In genomic region chr12:105922670-105923102, GRCh38 we compare ENCODE assay signal across 10 cellular contexts.
DNase-seq lines count a peak whose midpoint lies in the region; ATAC-seq, FAIRE-seq and TF ChIP-seq lines count a peak whose summit lies in the region.
"Had no signal": no experiment of that assay in that cellular context is flagged by ENCODE, and none has a peak within 500 bp of the region (broad histone marks: within the 10 kb centered on the region; RNA-seq: fewer than 3 reads in every experiment).

No MANE protein-coding gene starts in this region.

- H3K9ac ChIP-seq in endothelial cell of umbilical vein (replicated peaks; ENCODE audit: extremely low read depth, insufficient read depth, low read length) = no peak overlapping the region

- BruUV-seq in endothelial cell of umbilical vein (replicated peaks; lab: Mats Ljungman, UMichigan) = no TSS peak

- no peak for TF ChIP-seq POLR2A in endothelial cell of umbilical vein (IDR thresholded peaks at IDR 0.05; ENCODE audit: low read depth, low read length)

- TF ChIP-seq CTCF in endothelial cell of umbilical vein (IDR thresholded peaks at IDR 0.05; ENCODE audit: extremely low read depth in 1 of 2, insufficient read depth in 1 of 2, low read depth in 1 of 2, low read length in 2 of 2) = no peak
- no peak for TF ChIP-seq CTCF in psoas muscle (IDR thresholded peaks at IDR 0.05)

- H3K27ac ChIP-seq in endothelial cell of umbilical vein (ENCODE audit: insufficient read depth, low read depth, low read length) (no peak overlapping the region), psoas muscle (peak overlapping the region; percentile 90)

- peaks cover 6% of the 10 kb centered on the region for H3K27me3 Mint-ChIP-seq in activated CD8-positive, alpha-beta memory T cell treated with anti-CD3 and anti-CD28 coated beads, Interleukin-2, amount 10 ng/mL, durations not matched to agents 7 days and 5 days
- H3K27me3 Mint-ChIP-seq: activated CD4-positive, alpha-beta memory T cell treated with anti-CD3 and anti-CD28 coated beads for 36 hours had no signal

- POLR2A ChIA-PET in endothelial cell of umbilical vein (lab: Charles Lee) = no interaction called here

- H3K4me1 Mint-ChIP-seq in activated CD8-positive, alpha-beta memory T cell treated with anti-CD3 and anti-CD28 coated beads, Interleukin-2, amount 10 ng/mL, durations not matched to agents 7 days and 5 days = no peaks in the 10 kb centered on the region

- 65 to 73% (median 69%) methylated on average over 5 of the region's 5 CpGs for WGBS in psoas muscle, 3 donors

- H3K4me3 ChIP-seq in endothelial cell of umbilical vein (replicated peaks in 1 of 3; ENCODE audit: insufficient read depth in 1 of 3, low read depth in 1 of 3, low read length in 3 of 3) (no peak overlapping the region), psoas muscle (peak overlapping the region; percentile 1)

- H3K9me1 ChIP-seq in endothelial cell of umbilical vein (replicated peaks; ENCODE audit: control insufficient read depth, extremely low read depth, insufficient read depth, low read length) = no peaks in the 10 kb centered on the region

- DNase-seq in G401 (ENCODE audit: low spot score) (peak; percentile 87), NCI-H446 (lab: John Stamatoyannopoulos, UW) (peak; percentile 37 to 65), endothelial cell of umbilical vein (ENCODE audit: low read depth, low spot score) (peak; percentile 18), psoas muscle (no peak), sciatic nerve (ENCODE audit: low spot score) (no peak), NCI-H82 (lab: John Stamatoyannopoulos, UW) (no peak), cortex of kidney (lab: John Stamatoyannopoulos, UW) (no peak)
- DNase-seq in activated CD8-positive, alpha-beta memory T cell treated with anti-CD3 and anti-CD28 coated beads, Interleukin-2, amount 10 ng/mL, durations not matched to agents 7 days and 5 days = no peak
- DNase-seq: activated CD4-positive, alpha-beta memory T cell treated with anti-CD3 and anti-CD28 coated beads for 36 hours; GDM1 had no signal

- no peaks in the 10 kb centered on the region for H3K36me3 ChIP-seq in endothelial cell of umbilical vein (ENCODE audit: control insufficient read depth in 2 of 2, extremely low read depth in 1 of 2, insufficient read depth in 2 of 2, low read length in 2 of 2)
- H3K36me3 ChIP-seq in psoas muscle (ENCODE audit: insufficient read depth in 1 of 2, low read depth in 1 of 2) = no peaks in the 10 kb centered on the region

- no peak for FAIRE-seq in endothelial cell of umbilical vein (lab: Jason Lieb, UNC)

- H3K79me2 ChIP-seq in endothelial cell of umbilical vein (ENCODE audit: control insufficient read depth, insufficient read depth, low read length) = no peaks in the 10 kb centered on the region

- dilution Hi-C loops in endothelial cell of umbilical vein (cut with MboI; ENCODE audit: extremely low pct_ligation_motif_present, low sequenced_read_pairs) = no loop called here

- H3K9me3 Mint-ChIP-seq in activated CD8-positive, alpha-beta memory T cell treated with anti-CD3 and anti-CD28 coated beads, Interleukin-2, amount 10 ng/mL, durations not matched to agents 7 days and 5 days (ENCODE audit: low read depth) = no peaks in the 10 kb centered on the region
- H3K9me3 Mint-ChIP-seq: activated CD4-positive, alpha-beta memory T cell treated with anti-CD3 and anti-CD28 coated beads for 36 hours had no signal

- H4K20me1 ChIP-seq in endothelial cell of umbilical vein (replicated peaks; ENCODE audit: control insufficient read depth, extremely low read depth, insufficient read depth, low read length) = no peaks in the 10 kb centered on the region

- no peak overlapping the region for H2AFZ ChIP-seq in endothelial cell of umbilical vein (ENCODE audit: low read depth, low read length)

- ATAC-seq in psoas muscle (peak; percentile 97 to 99 (median 98)), sciatic nerve (no peak)
- ATAC-seq in activated CD8-positive, alpha-beta memory T cell treated with anti-CD3 and anti-CD28 coated beads, Interleukin-2, amount 10 ng/mL, durations not matched to agents 7 days and 5 days = no peak

- no peaks in the 10 kb centered on the region for H3K4me1 ChIP-seq in endothelial cell of umbilical vein (ENCODE audit: control insufficient read depth, extremely low read depth, insufficient read depth, low read length)
- peaks cover 24% of the 10 kb centered on the region for H3K4me1 ChIP-seq in psoas muscle

- CTCF ChIA-PET in endothelial cell of umbilical vein (lab: Charles Lee) = interaction anchor here (1.1 kb wide), 2 partner anchors 216 to 226 kb away, joined by 3 read pairs; no protein-coding TSS in a partner anchor
- CTCF ChIA-PET in activated CD8-positive, alpha-beta memory T cell treated with anti-CD3 and anti-CD28 coated beads, Interleukin-2, amount 10 ng/mL, durations not matched to agents 7 days and 5 days (lab: Charles Lee) = no interaction called here

- H3K27me3 ChIP-seq in endothelial cell of umbilical vein (ENCODE audit: control insufficient read depth in 2 of 2, insufficient read depth in 2 of 2, low read length in 2 of 2) (no peaks in the 10 kb centered on the region), psoas muscle (ENCODE audit: insufficient read depth in 3 of 3, low read length in 2 of 3) (no peaks in the 10 kb centered on the region)

- H3K4me3 Mint-ChIP-seq in activated CD8-positive, alpha-beta memory T cell treated with anti-CD3 and anti-CD28 coated beads, Interleukin-2, amount 10 ng/mL, durations not matched to agents 7 days and 5 days = no peak overlapping the region
- H3K4me3 Mint-ChIP-seq: activated CD4-positive, alpha-beta memory T cell treated with anti-CD3 and anti-CD28 coated beads for 36 hours had no signal

- intact Hi-C loops in endothelial cell of umbilical vein (cut with micrococcal nuclease) (no loop called here), psoas muscle (cut with DNase I) (loop anchor here in 1 of 2 donors (2.0 to 10.0 kb wide), 2 partner anchors 44 to 202 kb away; no protein-coding TSS in a partner anchor), sciatic nerve (cut with DNase I) (no loop called here)

- H3K27ac Mint-ChIP-seq in activated CD8-positive, alpha-beta memory T cell treated with anti-CD3 and anti-CD28 coated beads, Interleukin-2, amount 10 ng/mL, durations not matched to agents 7 days and 5 days = no peak overlapping the region
- H3K27ac Mint-ChIP-seq: activated CD4-positive, alpha-beta memory T cell treated with anti-CD3 and anti-CD28 coated beads for 36 hours had no signal

- H3K9me3 ChIP-seq in endothelial cell of umbilical vein (replicated peaks; ENCODE audit: control insufficient read depth, insufficient read depth, low read length) = no peaks in the 10 kb centered on the region
- H3K9me3 ChIP-seq in psoas muscle = no peaks in the 10 kb centered on the region

- H3K36me3 Mint-ChIP-seq in activated CD8-positive, alpha-beta memory T cell treated with anti-CD3 and anti-CD28 coated beads, Interleukin-2, amount 10 ng/mL, durations not matched to agents 7 days and 5 days = no peaks in the 10 kb centered on the region
- H3K36me3 Mint-ChIP-seq: activated CD4-positive, alpha-beta memory T cell treated with anti-CD3 and anti-CD28 coated beads for 36 hours had no signal

- in situ Hi-C loops in G401 (cut with HindIII; ENCODE audit: low sequenced_read_pairs) = no loop called here

- H3K4me2 ChIP-seq in endothelial cell of umbilical vein (ENCODE audit: insufficient read depth, low read length) = no peak overlapping the region

TF ChIP-seq in endothelial cell of umbilical vein, 7 proteins besides CTCF, POLR2A, EP300 and RAD21:
- TF ChIP-seq POLR2AphosphoS5 (IDR thresholded peaks at IDR 0.05; ENCODE audit: insufficient read depth, low read depth, low read length) = no peak
- no peak for TF ChIP-seq MAX (IDR thresholded peaks at IDR 0.05; ENCODE audit: insufficient read depth, insufficient read length)
- no peak for TF ChIP-seq EZH2 (IDR thresholded peaks at IDR 0.05; ENCODE audit: borderline replicate concordance, low read depth, low read length, severe bottlenecking)
- no peak for TF ChIP-seq GATA2 (IDR thresholded peaks at IDR 0.05; ENCODE audit: insufficient read depth, insufficient read length, low read depth, low read length)
- peak; percentile 30 for TF ChIP-seq FOS (IDR thresholded peaks at IDR 0.05; ENCODE audit: borderline replicate concordance, insufficient read depth, low read length)

Comparison
In these comparisons a context has a peak if more than half of its experiments do, and no peak if none do; other contexts are left out.
1. DNase-seq: peak in G401 (single experiment), NCI-H446 (2 of 2) and endothelial cell of umbilical vein (single experiment); none in psoas muscle (0 of 2), sciatic nerve (single experiment), NCI-H82 (single experiment), cortex of kidney (single experiment) and activated CD8-positive, alpha-beta memory T cell treated with anti-CD3 and anti-CD28 coated beads, Interleukin-2, amount 10 ng/mL, durations not matched to agents 7 days and 5 days (single experiment).
2. ATAC-seq: peak in psoas muscle (4 of 4); none in sciatic nerve (single experiment) and activated CD8-positive, alpha-beta memory T cell treated with anti-CD3 and anti-CD28 coated beads, Interleukin-2, amount 10 ng/mL, durations not matched to agents 7 days and 5 days (single experiment).